In genomic region chr4:78057600-78058560, GRCh38 we compare ENCODE assay signal across 8 cellular contexts. TPM values are rescaled to one million over a fixed set of nuclear protein-coding genes. Genes with fewer than 3 reads are reported as not detected.
DNase-seq lines count a peak whose midpoint lies in the region; ATAC-seq and TF ChIP-seq lines count a peak whose summit lies in the region.

No MANE protein-coding gene starts in this region.

- peaks cover 7 to 22% (median 15%) of the 10 kb centered on the region in 3 donors for H3K4me1 Mint-ChIP-seq in IgD-negative memory B cell
- H3K4me1 Mint-ChIP-seq in activated B cell treated with CpG ODN at 0.5 μM for 24 hours = peaks cover 32% of the 10 kb centered on the region

- H3K27ac ChIP-seq in esophagus (ENCODE audit: low read depth in 2 of 2, low read length in 1 of 2) (peak overlapping the region in 1 of 2 donors; percentile 67), mucosa of rectum (ENCODE audit: low read depth in 2 of 2, low read length in 2 of 2) (no peak overlapping the region), thyroid gland (peak overlapping the region; percentile 86 to 96 (median 89))

- CTCF ChIA-PET in activated B cell treated with CpG ODN at 0.5 μM for 24 hours (lab: Charles Lee) = no interaction called here

- peak overlapping the region; percentile 41 to 65 for H3K9ac ChIP-seq in mucosa of rectum (ENCODE audit: low read depth in 1 of 2, low read length in 2 of 2)

- H3K27ac Mint-ChIP-seq in IgD-negative memory B cell = peak overlapping the region; percentile 25 to 82 (median 47)
- H3K27ac Mint-ChIP-seq in activated B cell treated with CpG ODN at 0.5 μM for 24 hours = no peak overlapping the region

- WGBS in esophagus, 2 donors = 0% methylated on average over 56 of the region's 56 CpGs
- 0 to 1% methylated on average over 25 to 48 of the region's 56 CpGs for WGBS in thyroid gland, 2 donors

- no peaks in the 10 kb centered on the region for H3K27me3 ChIP-seq in esophagus (ENCODE audit: control insufficient read depth in 1 of 2, insufficient read depth in 2 of 2, low read length in 2 of 2)
- H3K27me3 ChIP-seq in mucosa of rectum (ENCODE audit: control insufficient read depth in 2 of 2, insufficient read depth in 2 of 2, low read length in 2 of 2) = peaks cover 0 to 9% of the 10 kb centered on the region in 2 donors
- no peaks in the 10 kb centered on the region for H3K27me3 ChIP-seq in thyroid gland

- TF ChIP-seq POLR2A in thyroid gland (IDR thresholded peaks at IDR 0.05) = no peak

- no peak for ATAC-seq in activated B cell treated with CpG ODN at 0.5 μM for 24 hours (ENCODE audit: low read depth)

- H3K36me3 Mint-ChIP-seq in IgD-negative memory B cell = no peaks in the 10 kb centered on the region
- H3K36me3 Mint-ChIP-seq in activated B cell treated with CpG ODN at 0.5 μM for 24 hours (ENCODE audit: low read depth) = no peaks in the 10 kb centered on the region

- intact Hi-C loops in activated B cell treated with CpG ODN at 0.5 μM for 24 hours (cut with micrococcal nuclease) (loop anchor here (2.0 to 10.0 kb wide), 3 partner anchors 557 to 879 kb away; partner anchors contain the start of gene PAQR3), thyroid gland (cut with DNase I) (loop anchor here (10.0 kb wide), 1 partner anchor 63 kb away; no protein-coding TSS in a partner anchor)

- H3K4me3 Mint-ChIP-seq in IgD-negative memory B cell = peak overlapping the region; percentile 89 to 95 (median 92)
- H3K4me3 Mint-ChIP-seq in activated B cell treated with CpG ODN at 0.5 μM for 24 hours = peak overlapping the region; percentile 93

- TF ChIP-seq CTCF in activated B cell treated with CpG ODN at 0.5 μM for 24 hours (IDR thresholded peaks at IDR 0.05) (no peak), thyroid gland (IDR thresholded peaks at IDR 0.05) (no peak)

- H3K4me3 ChIP-seq in esophagus (ENCODE audit: low read depth in 1 of 2, low read length in 2 of 2) = peak overlapping the region; percentile 54 to 56
- H3K4me3 ChIP-seq in mucosa of rectum (ENCODE audit: low read length in 2 of 2) = peak overlapping the region; percentile 60 to 82
- peak overlapping the region; percentile 43 to 65 (median 58) for H3K4me3 ChIP-seq in thyroid gland (replicated peaks in 1 of 3)

- no peaks in the 10 kb centered on the region for H3K9me3 ChIP-seq in esophagus (ENCODE audit: control insufficient read depth in 2 of 2, insufficient read depth in 1 of 2, low read depth in 1 of 2, low read length in 1 of 2)
- H3K9me3 ChIP-seq in mucosa of rectum (ENCODE audit: control insufficient read depth in 2 of 2, low read length in 2 of 2) = no peaks in the 10 kb centered on the region
- H3K9me3 ChIP-seq in thyroid gland = no peaks in the 10 kb centered on the region

- POLR2A ChIA-PET in activated B cell treated with CpG ODN at 0.5 μM for 24 hours (lab: Charles Lee) = no interaction called here

- DNase-seq in NCI-H748 (lab: John Stamatoyannopoulos, UW; ENCODE audit: unreplicated experiment) = peak; percentile 62
- no peak for DNase-seq in NCI-H748 treated with DMSO at 0.1 percent for 48 hours (lab: John Stamatoyannopoulos, UW)
- DNase-seq in activated B cell treated with CpG ODN at 0.5 μM for 24 hours = peak; percentile 26
- peak; percentile 70 to 73 for DNase-seq in thyroid gland
- DNase-seq in NCI-H1930 (lab: John Stamatoyannopoulos, UW) = no peak

- H3K27me3 Mint-ChIP-seq in IgD-negative memory B cell (peaks cover 44% of the 10 kb centered on the region), activated B cell treated with CpG ODN at 0.5 μM for 24 hours (peaks cover 42% of the 10 kb centered on the region)

- no peaks in the 10 kb centered on the region for H3K36me3 ChIP-seq in esophagus (ENCODE audit: control insufficient read depth in 2 of 2, insufficient read depth in 2 of 2, low read length in 1 of 2)
- H3K36me3 ChIP-seq in mucosa of rectum (ENCODE audit: control insufficient read depth in 2 of 2, insufficient read depth in 2 of 2, low read length in 2 of 2) = no peaks in the 10 kb centered on the region
- H3K36me3 ChIP-seq in thyroid gland = no peaks in the 10 kb centered on the region

- H3K4me1 ChIP-seq in esophagus (ENCODE audit: control insufficient read depth in 2 of 2, insufficient read depth in 2 of 2, low read length in 1 of 2) (peaks cover 5 to 7% of the 10 kb centered on the region in 2 donors), mucosa of rectum (ENCODE audit: control insufficient read depth in 2 of 2, insufficient read depth in 2 of 2, low read length in 2 of 2) (peaks cover 16 to 19% of the 10 kb centered on the region in 2 donors), thyroid gland (peaks cover 6% of the 10 kb centered on the region in 2 donors)

- H3K9me3 Mint-ChIP-seq in IgD-negative memory B cell = no peaks in the 10 kb centered on the region
- H3K9me3 Mint-ChIP-seq in activated B cell treated with CpG ODN at 0.5 μM for 24 hours = no peaks in the 10 kb centered on the region

RNA-seq across cellular contexts. Expression of gene FRAS1, which starts 0.8 kb away (rescaled TPM):
- polyA plus RNA-seq in IgD-negative memory B cell = not detected
- total RNA-seq in activated B cell treated with CpG ODN at 0.5 μM for 24 hours = not detected in 2 replicates
- 1 to 10 TPM in 1 of 2 donors, under 1 TPM in 1; 0.60 to 1.6 TPM for polyA plus RNA-seq in esophagus
- 10 to 100 TPM; 25.4 to 42.3 (median 31.7) TPM for total RNA-seq in thyroid gland

Comparison
In these comparisons a context has a peak if more than half of its experiments do, and no peak if none do; other contexts are left out.
1. DNase-seq: peak in NCI-H748 (single experiment), activated B cell treated with CpG ODN at 0.5 μM for 24 hours (single experiment) and thyroid gland (2 of 2); none in NCI-H748 treated with DMSO at 0.1 percent for 48 hours (single experiment) and NCI-H1930 (0 of 2).
2. H3K27ac ChIP-seq: peak in thyroid gland (3 of 3); none in mucosa of rectum (0 of 2).
3. RNA of gene FRAS1, which starts 0.8 kb away (total RNA-seq): 25.4 to 42.3 TPM in thyroid gland; not detected in activated B cell treated with CpG ODN at 0.5 μM for 24 hours; every median in the first group is over 10 times any median in the second.
4. Peak in every context shown above with its lines, with median percentiles within 50 percentile points of each other: H3K4me3 ChIP-seq.